Comparison of ENCODE assay signal across 23 cellular contexts in the genomic region with DNA sequence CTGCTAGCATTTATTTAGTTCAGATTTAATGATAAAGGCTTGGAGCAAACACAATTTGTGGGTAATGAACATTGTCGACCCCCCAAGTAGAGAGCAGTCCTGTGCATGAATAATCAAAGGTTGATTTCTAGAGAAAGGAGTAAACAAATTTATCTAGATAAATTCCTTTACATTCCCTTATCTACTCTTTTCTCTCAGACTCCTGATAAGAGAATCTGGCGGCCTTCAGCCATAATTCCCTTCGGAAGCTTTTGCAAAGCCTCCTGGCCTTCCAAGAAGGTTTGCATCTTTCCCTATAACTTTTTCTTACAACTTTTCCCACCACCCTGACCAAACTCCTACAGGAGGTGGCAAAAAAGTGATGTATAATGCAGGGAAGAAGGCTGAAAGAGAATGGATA.
"Had no signal": no experiment of that assay in that cellular context is flagged by ENCODE, and none has a peak within 500 bp of the region (broad histone marks: within the 10 kb centered on the region; RNA-seq: fewer than 3 reads in every experiment).

No MANE protein-coding gene starts in this region.

- H3K9me3 ChIP-seq: esophagus muscularis mucosa, gastroesophageal sphincter, left lung, lower lobe of right lung had no signal

- H2AFZ ChIP-seq: hepatocyte had no signal

- H3K4me3 ChIP-seq: coronary artery, dorsolateral prefrontal cortex, esophagus muscularis mucosa, gastroesophageal sphincter, heart left ventricle, hepatocyte, left lung, lower lobe of right lung had no signal

- H3K4me1 ChIP-seq: esophagus muscularis mucosa, gastroesophageal sphincter, heart left ventricle, left lung, lower lobe of right lung had no signal

- FAIRE-seq: colon, endothelial cell of umbilical vein, frontal cortex, islet of Langerhans, keratinocyte had no signal

- H3K79me2 ChIP-seq: hepatocyte had no signal

- H3K27me3 ChIP-seq: dorsolateral prefrontal cortex, esophagus muscularis mucosa, foreskin keratinocyte, gastroesophageal sphincter, heart left ventricle, hepatocyte, left lung had no signal

- DNase-seq: dermis blood vessel endothelial cell; dorsolateral prefrontal cortex; effector CD4-positive, alpha-beta T cell; effector memory CD4-positive, alpha-beta T cell; foreskin keratinocyte; heart left ventricle; hypothalamus; left cardiac atrium; left lung; left ventricle myocardium superior; lower lobe of right lung; mesenchymal stem cell; midbrain; naive thymus-derived CD4-positive, alpha-beta T cell had no signal

- H3K27ac ChIP-seq: coronary artery, dorsolateral prefrontal cortex, esophagus muscularis mucosa, foreskin keratinocyte, gastroesophageal sphincter, heart left ventricle, hepatocyte, left lung, lower lobe of right lung had no signal

- H3K4me2 ChIP-seq: hepatocyte had no signal
